ENCODE assay signal across 1 cellular context in the genomic region with DNA sequence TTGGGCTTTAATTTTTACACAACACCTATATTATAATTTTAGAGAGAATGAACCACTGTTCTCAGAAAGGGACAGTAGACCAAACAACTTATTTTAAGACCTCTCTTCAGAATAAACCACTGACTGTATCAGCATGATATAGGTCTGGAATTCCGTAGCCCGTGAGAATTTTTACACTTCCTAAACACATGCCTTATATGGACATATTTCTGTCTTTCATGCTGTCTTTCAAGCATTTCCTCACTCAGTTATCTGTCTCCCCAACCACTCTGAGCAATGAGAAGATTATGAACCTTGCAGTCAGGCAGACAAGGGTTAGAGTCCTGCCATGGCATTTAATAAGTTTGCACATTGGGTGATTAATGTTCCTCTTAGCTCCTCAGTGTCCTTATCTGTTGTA.
TF ChIP-seq lines count a peak whose summit lies in the region.

No MANE protein-coding gene starts in this region.

TF ChIP-seq in GM23338, 12 proteins besides CTCF, POLR2A, EP300 and RAD21 (continued from another document):
- no peak for TF ChIP-seq POLR2AphosphoS5 (IDR thresholded peaks at IDR 0.05; ENCODE audit: low read depth)
- no peak for TF ChIP-seq CREB1 (CRISPR knock-in tag; IDR thresholded peaks at IDR 0.05; ENCODE audit: low read depth)
